Comparison of ENCODE assay signal across 1 cellular context in the genomic region with DNA sequence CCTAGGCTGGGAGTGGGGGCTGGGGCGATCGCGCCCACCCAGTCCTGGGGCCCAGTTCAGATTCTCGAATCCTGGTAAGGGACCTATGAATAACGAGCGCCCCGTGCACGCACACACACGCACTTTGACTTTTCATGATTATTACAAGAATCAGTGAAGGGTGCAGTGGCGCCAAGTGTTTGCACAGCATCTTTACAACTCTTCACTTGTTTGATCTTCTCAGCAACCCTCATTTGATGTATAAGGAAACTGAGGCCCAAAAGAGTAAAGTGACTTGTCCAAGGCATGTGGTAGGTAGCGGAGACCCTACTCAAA.
TF ChIP-seq lines count a peak whose summit lies in the region.

No MANE protein-coding gene starts in this region.

TF ChIP-seq in HCT116, 20 proteins besides CTCF, POLR2A, EP300 and RAD21 (continued from another document):
- TF ChIP-seq, protein P1, sequence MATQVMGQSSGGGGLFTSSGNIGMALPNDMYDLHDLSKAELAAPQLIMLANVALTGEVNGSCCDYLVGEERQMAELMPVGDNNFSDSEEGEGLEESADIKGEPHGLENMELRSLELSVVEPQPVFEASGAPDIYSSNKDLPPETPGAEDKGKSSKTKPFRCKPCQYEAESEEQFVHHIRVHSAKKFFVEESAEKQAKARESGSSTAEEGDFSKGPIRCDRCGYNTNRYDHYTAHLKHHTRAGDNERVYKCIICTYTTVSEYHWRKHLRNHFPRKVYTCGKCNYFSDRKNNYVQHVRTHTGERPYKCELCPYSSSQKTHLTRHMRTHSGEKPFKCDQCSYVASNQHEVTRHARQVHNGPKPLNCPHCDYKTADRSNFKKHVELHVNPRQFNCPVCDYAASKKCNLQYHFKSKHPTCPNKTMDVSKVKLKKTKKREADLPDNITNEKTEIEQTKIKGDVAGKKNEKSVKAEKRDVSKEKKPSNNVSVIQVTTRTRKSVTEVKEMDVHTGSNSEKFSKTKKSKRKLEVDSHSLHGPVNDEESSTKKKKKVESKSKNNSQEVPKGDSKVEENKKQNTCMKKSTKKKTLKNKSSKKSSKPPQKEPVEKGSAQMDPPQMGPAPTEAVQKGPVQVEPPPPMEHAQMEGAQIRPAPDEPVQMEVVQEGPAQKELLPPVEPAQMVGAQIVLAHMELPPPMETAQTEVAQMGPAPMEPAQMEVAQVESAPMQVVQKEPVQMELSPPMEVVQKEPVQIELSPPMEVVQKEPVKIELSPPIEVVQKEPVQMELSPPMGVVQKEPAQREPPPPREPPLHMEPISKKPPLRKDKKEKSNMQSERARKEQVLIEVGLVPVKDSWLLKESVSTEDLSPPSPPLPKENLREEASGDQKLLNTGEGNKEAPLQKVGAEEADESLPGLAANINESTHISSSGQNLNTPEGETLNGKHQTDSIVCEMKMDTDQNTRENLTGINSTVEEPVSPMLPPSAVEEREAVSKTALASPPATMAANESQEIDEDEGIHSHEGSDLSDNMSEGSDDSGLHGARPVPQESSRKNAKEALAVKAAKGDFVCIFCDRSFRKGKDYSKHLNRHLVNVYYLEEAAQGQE (IDR thresholded peaks at IDR 0.05; ENCODE audit: low read depth) = no peak
- no peak for TF ChIP-seq ZFX (IDR thresholded peaks at IDR 0.05)
- TF ChIP-seq CEBPB (IDR thresholded peaks at IDR 0.05; ENCODE audit: low read depth) = no peak
- TF ChIP-seq, protein P2, sequence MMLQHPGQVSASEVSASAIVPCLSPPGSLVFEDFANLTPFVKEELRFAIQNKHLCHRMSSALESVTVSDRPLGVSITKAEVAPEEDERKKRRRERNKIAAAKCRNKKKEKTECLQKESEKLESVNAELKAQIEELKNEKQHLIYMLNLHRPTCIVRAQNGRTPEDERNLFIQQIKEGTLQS (IDR thresholded peaks at IDR 0.05) = no peak
- TF ChIP-seq SP1 (IDR thresholded peaks at IDR 0.05; ENCODE audit: low read depth) = no peak
- TF ChIP-seq ELF1 (IDR thresholded peaks at IDR 0.05; ENCODE audit: borderline replicate concordance, low read depth) = no peak
